In the genomic region with DNA sequence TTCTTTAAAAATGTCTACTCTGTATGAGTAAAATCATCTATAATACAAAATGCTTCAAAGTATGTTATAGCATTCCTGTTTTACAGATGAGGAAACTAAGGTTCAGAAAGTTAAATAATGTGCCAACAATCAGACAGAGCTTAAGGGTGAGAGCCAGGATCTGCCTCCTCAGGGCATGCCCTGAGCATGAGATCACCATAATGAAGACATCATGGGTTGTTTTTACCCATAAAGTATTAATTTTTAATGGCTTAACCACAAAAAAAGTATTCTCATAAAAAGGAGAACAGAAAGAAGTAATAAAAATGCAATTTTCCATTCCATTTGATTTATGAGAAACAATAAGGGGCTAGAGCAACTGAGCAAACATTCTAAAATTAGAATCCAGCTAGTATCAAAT, we compare ENCODE assay signal across 12 cellular contexts.
"Had no signal": no experiment of that assay in that cellular context is flagged by ENCODE, and none has a peak within 500 bp of the region (broad histone marks: within the 10 kb centered on the region; RNA-seq: fewer than 3 reads in every experiment).

No MANE protein-coding gene starts in this region.

- H3K9ac ChIP-seq: neural progenitor cell had no signal

- DNase-seq: activated CD4-positive, alpha-beta T cell treated with anti-CD3 and anti-CD28 coated beads, Interleukin-2, amount 50 U/mL, for 1 hour; activated CD8-positive, alpha-beta memory T cell treated with anti-CD3 and anti-CD28 coated beads for 24 hours; activated naive CD8-positive, alpha-beta T cell treated with anti-CD3 and anti-CD28 coated beads, Interleukin-2, amount 10 ng/mL, durations not matched to agents 7 days and 5 days; anterior cingulate cortex; hypothalamus; lower lobe of right lung; ovary; stimulated activated CD4-positive, alpha-beta T cell treated with anti-CD3 and anti-CD28 coated beads, Interleukin-4, amount 100 ng/mL, for 4 hours; stimulated activated CD8-positive, alpha-beta memory T cell treated with anti-CD3 and anti-CD28 coated beads, Interleukin-4, amount 100 ng/mL, for 48 hours; stimulated activated naive CD8-positive, alpha-beta T cell treated with anti-CD3 and anti-CD28 coated beads, Interleukin-15, Interleukin-2, amounts not matched to agents 100 U/mL and 50 U/mL, for 24 hours; transverse colon had no signal

- H3K4me1 ChIP-seq: lower lobe of right lung, neural progenitor cell, transverse colon had no signal

- H3K9me3 ChIP-seq: lower lobe of right lung, ovary had no signal

- H3K27ac ChIP-seq: lower lobe of right lung, neural progenitor cell, ovary, transverse colon had no signal

- ATAC-seq: lower lobe of right lung; stimulated activated naive CD8-positive, alpha-beta T cell treated with anti-CD3 and anti-CD28 coated beads, Interleukin-15, Interleukin-2, amounts not matched to agents 100 U/mL and 50 U/mL, for 24 hours had no signal

- H3K36me3 ChIP-seq: lower lobe of right lung, neural progenitor cell, ovary, transverse colon had no signal

- H3K27me3 ChIP-seq: neural progenitor cell, ovary, transverse colon had no signal

- H3K4me3 ChIP-seq: lower lobe of right lung, neural progenitor cell, ovary, transverse colon had no signal

- H3K4me2 ChIP-seq: neural progenitor cell had no signal
